ENCODE assay signal across 2 cellular contexts in the genomic region with DNA sequence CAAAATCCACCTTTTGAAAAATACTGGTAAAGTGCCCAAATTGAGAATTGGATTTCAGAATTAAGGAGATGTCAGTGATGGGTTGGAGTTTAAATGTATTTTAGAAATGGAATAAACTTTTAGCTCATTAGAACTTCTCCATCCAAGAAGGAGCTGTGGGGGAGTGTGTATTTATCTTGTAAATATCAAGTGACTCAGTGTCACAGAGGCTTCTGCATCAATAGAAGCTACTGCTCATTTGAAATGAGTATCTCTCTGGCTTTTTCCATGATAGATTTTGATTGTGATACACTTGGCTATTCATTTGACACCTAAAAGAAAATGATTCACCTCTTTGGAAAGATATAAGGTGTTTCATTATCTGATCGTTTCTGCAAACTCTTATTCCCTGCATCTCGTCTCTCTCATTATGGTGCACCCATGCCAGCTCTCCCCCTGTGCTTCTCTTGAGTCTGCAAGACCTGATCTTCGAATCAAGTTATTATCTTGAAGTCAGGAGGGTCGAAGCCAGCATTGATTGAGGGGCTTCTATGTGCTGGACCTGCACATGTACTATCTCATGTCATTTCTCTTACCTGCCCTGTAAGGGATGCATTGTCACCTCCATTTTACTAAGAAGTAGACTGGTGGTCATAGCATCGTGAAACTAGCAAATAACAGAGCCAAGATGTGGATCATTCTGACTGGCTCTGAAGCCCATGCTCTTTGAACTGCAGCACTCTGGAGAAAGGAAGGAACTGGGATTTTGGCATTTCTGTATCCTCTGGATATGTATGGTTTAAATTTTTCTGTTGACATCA.
TF ChIP-seq lines count a peak whose summit lies in the region.

No MANE protein-coding gene starts in this region.

TF ChIP-seq in HepG2, 621 proteins besides CTCF, POLR2A, EP300 and RAD21:
- TF ChIP-seq SALL2 (CRISPR knock-in tag; IDR thresholded peaks at IDR 0.05) (no peak), RBM22 (optimal IDR thresholded peaks at IDR 0.05; ENCODE audit: low read length) (peak; percentile 70)

TF ChIP-seq in K562, 482 proteins besides CTCF, POLR2A, EP300 and RAD21:
- TF ChIP-seq TCF3 (CRISPR knock-in tag; IDR thresholded peaks at IDR 0.05) (no peak), FOSL1 (tag; conservative IDR thresholded peaks at IDR 0.05) (peak; percentile 55), ZBTB11 (CRISPR knock-in tag; IDR thresholded peaks at IDR 0.05) (peak in 1 of 3 experiments; percentile 34; a peak in 1 of 6 replicates)
